8 cellular contexts compared by ENCODE assay signal in the genomic region with DNA sequence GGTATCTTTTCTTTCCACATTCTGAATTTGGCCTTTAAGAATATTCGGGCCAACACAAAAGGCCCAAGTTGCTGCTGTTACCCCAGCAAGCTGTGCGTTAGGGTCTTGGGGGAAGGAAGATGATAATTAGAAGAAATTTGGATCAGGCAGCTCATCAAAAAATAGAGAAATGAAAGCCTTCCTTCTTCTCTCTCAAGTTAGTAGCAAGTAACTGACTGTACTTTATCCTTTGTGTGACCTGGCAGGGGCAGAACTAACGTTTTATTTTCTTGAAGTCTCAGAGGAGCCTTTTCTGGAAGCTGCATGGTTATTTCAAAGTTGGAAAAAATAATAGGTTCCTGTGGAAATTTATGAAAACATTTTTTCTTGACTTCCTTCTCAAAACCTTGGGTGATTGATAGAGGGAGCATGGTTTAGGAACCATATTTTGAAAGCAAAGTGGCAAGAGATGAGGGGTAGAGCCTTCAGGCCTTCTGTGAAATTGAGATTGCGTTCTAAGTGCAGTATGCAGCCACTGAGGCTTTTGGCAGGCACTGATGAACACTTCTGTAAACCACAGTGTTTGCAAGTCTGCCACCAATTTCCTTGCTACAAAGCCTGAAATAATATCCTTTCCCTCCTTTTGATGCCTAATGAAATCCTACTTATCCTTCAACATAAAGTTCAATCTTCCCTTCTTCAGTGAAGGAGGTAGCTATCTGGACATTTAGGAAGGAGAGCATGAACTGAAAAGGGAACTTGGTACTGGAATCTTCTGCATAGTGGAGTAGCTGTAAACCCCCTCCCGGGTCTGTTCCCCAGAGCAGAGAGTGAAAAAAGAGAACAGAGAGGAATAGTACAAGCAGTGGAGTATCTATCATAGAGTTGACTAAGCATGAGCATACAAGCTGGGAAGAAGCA.
DNase-seq lines count a peak whose midpoint lies in the region; ATAC-seq lines count a peak whose summit lies in the region.

No MANE protein-coding gene starts in this region.

- CTCF ChIA-PET in activated CD4-positive, alpha-beta T cell treated with anti-CD3 and anti-CD28 coated beads for 36 hours (lab: Charles Lee): interaction anchor here (0.7 to 1.0 kb wide), 2 partner anchors 23 to 79 kb away, joined by 3 to 4 read pairs; no protein-coding TSS in a partner anchor

- no peak overlapping the region for H3K4me3 Mint-ChIP-seq in activated CD4-positive, alpha-beta T cell treated with anti-CD3 and anti-CD28 coated beads for 36 hours

- no peaks in the 10 kb centered on the region for H3K36me3 Mint-ChIP-seq in activated CD4-positive, alpha-beta T cell treated with anti-CD3 and anti-CD28 coated beads for 36 hours (ENCODE audit: low read depth)

- no peak overlapping the region for H3K27ac Mint-ChIP-seq in activated CD4-positive, alpha-beta T cell treated with anti-CD3 and anti-CD28 coated beads for 36 hours

- peaks cover 2% of the 10 kb centered on the region for H3K27me3 Mint-ChIP-seq in activated CD4-positive, alpha-beta T cell treated with anti-CD3 and anti-CD28 coated beads for 36 hours

- intact Hi-C loops in activated CD4-positive, alpha-beta T cell treated with anti-CD3 and anti-CD28 coated beads for 36 hours (cut with DNase I, micrococcal nuclease): no loop called here

- H3K9me3 Mint-ChIP-seq in activated CD4-positive, alpha-beta T cell treated with anti-CD3 and anti-CD28 coated beads for 36 hours (ENCODE audit: low read depth): no peaks in the 10 kb centered on the region

- ATAC-seq in GM19023 (IDR thresholded peaks at IDR 0.05; ENCODE audit: unreplicated experiment) (peak; percentile 79), HG03135 (IDR thresholded peaks at IDR 0.05; ENCODE audit: unreplicated experiment) (peak; percentile 63)
- ATAC-seq in activated CD4-positive, alpha-beta T cell treated with anti-CD3 and anti-CD28 coated beads for 36 hours: no peak

- POLR2A ChIA-PET in activated CD4-positive, alpha-beta T cell treated with anti-CD3 and anti-CD28 coated beads for 36 hours (lab: Charles Lee): no interaction called here

- H3K4me1 Mint-ChIP-seq in activated CD4-positive, alpha-beta T cell treated with anti-CD3 and anti-CD28 coated beads for 36 hours: peaks cover 8% of the 10 kb centered on the region

- DNase-seq in astrocyte of the hippocampus (ENCODE audit: low read depth, low spot score) (peak; percentile 52), pons (ENCODE audit: low spot score) (peak; percentile 75), mesenteric fat pad (ENCODE audit: low spot score) (no peak), DMS153 treated with DMSO at 0.1 percent for 48 hours (lab: John Stamatoyannopoulos, UW; ENCODE audit: unreplicated experiment) (no peak), NCI-H2171 (lab: John Stamatoyannopoulos, UW) (no peak)
- no peak for DNase-seq in activated CD4-positive, alpha-beta T cell treated with anti-CD3 and anti-CD28 coated beads for 36 hours

Comparison
In these comparisons a context has a peak if more than half of its experiments do, and no peak if none do; other contexts are left out.
1. DNase-seq: peak in astrocyte of the hippocampus (single experiment) and pons (single experiment); none in activated CD4-positive, alpha-beta T cell treated with anti-CD3 and anti-CD28 coated beads for 36 hours (single experiment), mesenteric fat pad (single experiment), DMS153 treated with DMSO at 0.1 percent for 48 hours (single experiment) and NCI-H2171 (single experiment).